In the genomic region with DNA sequence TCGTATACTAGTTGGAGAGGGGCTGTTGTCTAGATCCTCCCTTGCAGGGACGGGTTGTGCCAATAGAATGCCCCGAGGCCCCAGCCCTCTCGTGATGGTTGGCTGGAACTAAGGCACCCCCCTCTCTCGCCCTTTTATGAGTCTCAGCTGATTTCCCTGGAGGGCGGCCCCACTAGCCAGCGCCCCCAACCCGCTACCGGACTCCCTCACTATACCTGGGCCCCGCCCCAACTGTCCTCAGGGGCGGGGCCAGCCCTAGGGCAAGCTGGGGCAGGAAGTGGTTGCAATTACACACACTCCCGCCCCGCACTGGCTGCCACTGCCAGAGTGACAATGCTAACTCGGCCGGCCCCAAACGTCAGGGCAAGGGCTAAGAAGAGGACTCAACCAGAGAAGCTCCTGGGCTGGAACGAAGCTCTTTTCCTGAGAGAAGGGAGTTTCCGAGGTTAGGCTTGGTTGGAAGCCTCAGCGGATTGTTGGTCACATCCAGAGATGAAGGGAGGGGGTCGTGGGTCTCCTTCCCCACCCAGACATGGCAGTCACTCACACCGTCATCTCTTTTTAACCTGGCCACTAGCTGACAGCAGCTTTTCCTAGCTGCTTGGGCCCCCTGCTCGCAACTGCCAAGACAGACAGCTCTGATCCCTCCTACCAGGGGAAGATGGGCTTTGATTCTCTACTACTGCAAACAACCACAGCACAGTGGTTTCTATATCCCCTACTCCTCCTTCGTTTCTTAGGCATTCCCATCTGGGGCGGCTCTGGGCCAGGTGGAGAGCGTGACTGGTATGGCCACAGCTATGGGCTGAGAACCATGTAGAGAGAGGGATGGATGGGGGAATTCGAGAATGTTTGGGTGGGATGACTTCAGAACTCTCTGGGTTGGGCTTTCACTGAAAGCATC, we compare ENCODE assay signal across 8 cellular contexts. TPM values are rescaled to one million over a fixed set of nuclear protein-coding genes. Genes with fewer than 3 reads are reported as not detected.
DNase-seq lines count a peak whose midpoint lies in the region; ATAC-seq, FAIRE-seq and TF ChIP-seq lines count a peak whose summit lies in the region.

No MANE protein-coding gene starts in this region.

- H3K27me3 Mint-ChIP-seq in CD8-positive, alpha-beta memory T cell: peaks cover 0 to 2% of the 10 kb centered on the region in 2 donors
- H3K27me3 Mint-ChIP-seq in activated CD4-positive, alpha-beta memory T cell treated with anti-CD3 and anti-CD28 coated beads, Interleukin-2, amount 10 ng/mL, durations not matched to agents 7 days and 5 days: no peaks in the 10 kb centered on the region
- peaks cover 7% of the 10 kb centered on the region for H3K27me3 Mint-ChIP-seq in glutamatergic neuron (ENCODE audit: unreplicated experiment)

- POLR2A ChIA-PET in CD8-positive, alpha-beta memory T cell (lab: Charles Lee): interaction anchor here (0.8 to 1.2 kb wide), 4 partner anchors 8 to 20 kb away, joined by 3 to 4 read pairs (median 4); no protein-coding TSS in a partner anchor
- POLR2A ChIA-PET in activated CD4-positive, alpha-beta memory T cell treated with anti-CD3 and anti-CD28 coated beads, Interleukin-2, amount 10 ng/mL, durations not matched to agents 7 days and 5 days (lab: Charles Lee): interaction anchor here (1.0 to 2.7 kb wide), 11 partner anchors 9 to 99 kb away, joined by 3 to 21 read pairs (median 4); partner anchors contain the start of gene UTP14A

- no peaks in the 10 kb centered on the region for H3K36me3 ChIP-seq in CD8-positive, alpha-beta memory T cell (ENCODE audit: insufficient read depth, low read length)

- peak overlapping the region; percentile 77 for H3K27ac ChIP-seq in CD8-positive, alpha-beta memory T cell (ENCODE audit: low read depth, low read length)

- no peaks in the 10 kb centered on the region for H3K27me3 ChIP-seq in CD8-positive, alpha-beta memory T cell (ENCODE audit: insufficient read depth, low read length, poor library complexity, severe bottlenecking)

- peak; percentile 93 for ATAC-seq in GM19035 (IDR thresholded peaks at IDR 0.05; ENCODE audit: unreplicated experiment)
- ATAC-seq in HG03097 (IDR thresholded peaks at IDR 0.05; ENCODE audit: low FRiP score, unreplicated experiment): peak; percentile 70

- H3K9me3 ChIP-seq in CD8-positive, alpha-beta memory T cell (ENCODE audit: low read length): no peaks in the 10 kb centered on the region

- H3K27ac Mint-ChIP-seq in CD8-positive, alpha-beta memory T cell: peak overlapping the region; percentile 17 to 95 (median 84)
- peak overlapping the region; percentile 84 for H3K27ac Mint-ChIP-seq in activated CD4-positive, alpha-beta memory T cell treated with anti-CD3 and anti-CD28 coated beads, Interleukin-2, amount 10 ng/mL, durations not matched to agents 7 days and 5 days
- H3K27ac Mint-ChIP-seq in glutamatergic neuron (ENCODE audit: unreplicated experiment): no peak overlapping the region

- FAIRE-seq in frontal cortex (lab: Jason Lieb, UNC): no peak

- TF ChIP-seq CTCF in glutamatergic neuron (IDR thresholded peaks at IDR 0.05; ENCODE audit: partially characterized antibody, unreplicated experiment): no peak

- DNase-seq in CD8-positive, alpha-beta memory T cell: peak; percentile 47 to 82 (median 58)
- DNase-seq in NCI-H524 treated with DMSO at 0.1 percent for 48 hours (lab: John Stamatoyannopoulos, UW) (peak; percentile 24), glutamatergic neuron (no peak), renal cortical epithelial cell (ENCODE audit: low read depth) (peak; percentile 33), frontal cortex (ENCODE audit: low spot score in 2 of 2) (no peak)
- peak; percentile 81 for DNase-seq in activated CD4-positive, alpha-beta memory T cell treated with anti-CD3 and anti-CD28 coated beads, Interleukin-2, amount 10 ng/mL, durations not matched to agents 7 days and 5 days

- no peaks in the 10 kb centered on the region for H3K36me3 Mint-ChIP-seq in CD8-positive, alpha-beta memory T cell
- H3K36me3 Mint-ChIP-seq in activated CD4-positive, alpha-beta memory T cell treated with anti-CD3 and anti-CD28 coated beads, Interleukin-2, amount 10 ng/mL, durations not matched to agents 7 days and 5 days (ENCODE audit: low read depth): no peaks in the 10 kb centered on the region
- H3K36me3 Mint-ChIP-seq in glutamatergic neuron (ENCODE audit: unreplicated experiment): no peaks in the 10 kb centered on the region

- peaks cover 20% of the 10 kb centered on the region for H3K4me1 ChIP-seq in CD8-positive, alpha-beta memory T cell (ENCODE audit: insufficient read depth, low read length)

- no peaks in the 10 kb centered on the region for H3K9me3 Mint-ChIP-seq in CD8-positive, alpha-beta memory T cell
- H3K9me3 Mint-ChIP-seq in activated CD4-positive, alpha-beta memory T cell treated with anti-CD3 and anti-CD28 coated beads, Interleukin-2, amount 10 ng/mL, durations not matched to agents 7 days and 5 days: no peaks in the 10 kb centered on the region
- H3K9me3 Mint-ChIP-seq in glutamatergic neuron (ENCODE audit: unreplicated experiment): peaks cover 1% of the 10 kb centered on the region

- CTCF ChIA-PET in CD8-positive, alpha-beta memory T cell (lab: Charles Lee): interaction anchor here (0.8 to 1.5 kb wide), 6 partner anchors 9 to 63 kb away, joined by 3 to 8 read pairs (median 4); no protein-coding TSS in a partner anchor
- CTCF ChIA-PET in activated CD4-positive, alpha-beta memory T cell treated with anti-CD3 and anti-CD28 coated beads, Interleukin-2, amount 10 ng/mL, durations not matched to agents 7 days and 5 days (lab: Charles Lee): interaction anchor here (0.8 to 3.1 kb wide), 7 partner anchors 30 to 357 kb away, joined by 3 to 9 read pairs (median 3); no protein-coding TSS in a partner anchor

- peak overlapping the region; percentile 51 for H3K4me3 ChIP-seq in CD8-positive, alpha-beta memory T cell (ENCODE audit: low read length)

- peaks cover 19 to 38% (median 24%) of the 10 kb centered on the region in 3 donors for H3K4me1 Mint-ChIP-seq in CD8-positive, alpha-beta memory T cell
- H3K4me1 Mint-ChIP-seq in activated CD4-positive, alpha-beta memory T cell treated with anti-CD3 and anti-CD28 coated beads, Interleukin-2, amount 10 ng/mL, durations not matched to agents 7 days and 5 days: peaks cover 36% of the 10 kb centered on the region
- peaks cover 2% of the 10 kb centered on the region for H3K4me1 Mint-ChIP-seq in glutamatergic neuron (ENCODE audit: low read depth, unreplicated experiment)

- peak overlapping the region; percentile 75 to 90 (median 77) for H3K4me3 Mint-ChIP-seq in CD8-positive, alpha-beta memory T cell
- H3K4me3 Mint-ChIP-seq in activated CD4-positive, alpha-beta memory T cell treated with anti-CD3 and anti-CD28 coated beads, Interleukin-2, amount 10 ng/mL, durations not matched to agents 7 days and 5 days: peak overlapping the region; percentile 66
- H3K4me3 Mint-ChIP-seq in glutamatergic neuron (ENCODE audit: unreplicated experiment): peak overlapping the region; percentile 20

RNA-seq across cellular contexts. Expression of gene BCORL1, which starts 21.0 kb away (rescaled TPM):
- total RNA-seq in CD8-positive, alpha-beta memory T cell: 10 to 100 TPM; 10.7 to 12.1 TPM
- 2.7 TPM for polyA plus RNA-seq in CD8-positive, alpha-beta memory T cell
- 1 to 10 TPM; 6.9 to 7.2 TPM for total RNA-seq in activated CD4-positive, alpha-beta memory T cell treated with anti-CD3 and anti-CD28 coated beads, Interleukin-2, amount 10 ng/mL, durations not matched to agents 7 days and 5 days
- 14.7 TPM for total RNA-seq in glutamatergic neuron (ENCODE audit: unreplicated experiment)
- total RNA-seq in renal cortical epithelial cell: 0.69 and 9.4 TPM in 2 replicates
- total RNA-seq in frontal cortex: 2.0 TPM

RNA-seq across cellular contexts. Expression of gene UTP14A, which starts 55.5 kb away (rescaled TPM):
- 10 to 100 TPM; 62.1 to 66.8 TPM for total RNA-seq in CD8-positive, alpha-beta memory T cell
- 12.5 TPM for polyA plus RNA-seq in CD8-positive, alpha-beta memory T cell
- total RNA-seq in activated CD4-positive, alpha-beta memory T cell treated with anti-CD3 and anti-CD28 coated beads, Interleukin-2, amount 10 ng/mL, durations not matched to agents 7 days and 5 days: 10 to 100 TPM; 15.3 to 18.4 TPM
- total RNA-seq in glutamatergic neuron (ENCODE audit: unreplicated experiment): 9.8 TPM
- 24.4 and 25.9 TPM in 2 replicates for total RNA-seq in renal cortical epithelial cell
- 11.0 TPM for total RNA-seq in frontal cortex

Comparison
In these comparisons a context has a peak if more than half of its experiments do, and no peak if none do; other contexts are left out.
1. DNase-seq: peak in CD8-positive, alpha-beta memory T cell (5 of 5), NCI-H524 treated with DMSO at 0.1 percent for 48 hours (single experiment), activated CD4-positive, alpha-beta memory T cell treated with anti-CD3 and anti-CD28 coated beads, Interleukin-2, amount 10 ng/mL, durations not matched to agents 7 days and 5 days (single experiment) and renal cortical epithelial cell (single experiment); none in glutamatergic neuron (single experiment) and frontal cortex (0 of 2).
2. H3K4me3 Mint-ChIP-seq: peak in every context shown above with its lines; median percentile 77 in CD8-positive, alpha-beta memory T cell; 66 in activated CD4-positive, alpha-beta memory T cell treated with anti-CD3 and anti-CD28 coated beads, Interleukin-2, amount 10 ng/mL, durations not matched to agents 7 days and 5 days; 20 in glutamatergic neuron.